Comparison of ENCODE assay signal across 8 cellular contexts in genomic region chr1:204398197-204399125, GRCh38. TPM values are rescaled to one million over a fixed set of nuclear protein-coding genes. Genes with fewer than 3 reads are reported as not detected.
DNase-seq lines count a peak whose midpoint lies in the region; ATAC-seq and TF ChIP-seq lines count a peak whose summit lies in the region.

No MANE protein-coding gene starts in this region.

- DNase-seq in GF-D8 (lab: John Stamatoyannopoulos, UW) (peak; percentile 36), HFF-Myc (ENCODE audit: extremely low read depth, low read depth) (peak; percentile 76), NCI-H1417 (lab: John Stamatoyannopoulos, UW) (peak; percentile 82 to 96 (median 94)), SK-N-DZ (ENCODE audit: low spot score) (peak; percentile 82), anterior cingulate cortex (lab: John Stamatoyannopoulos, UW) (peak in 35 of 58 donors; percentile 8 to 70 (median 32)), right cardiac atrium (peak in 2 of 3 donors; percentile 42 to 64), sciatic nerve (ENCODE audit: low spot score) (no peak), UCSD-AML1 (lab: John Stamatoyannopoulos, UW; ENCODE audit: unreplicated experiment) (no peak)

- H3K27ac ChIP-seq in right cardiac atrium (ENCODE audit: low read length): no peak overlapping the region

- intact Hi-C loops in right cardiac atrium (cut with DNase I): no loop called here
- intact Hi-C loops in sciatic nerve (cut with DNase I): loop anchor here (1.0 kb wide), 1 partner anchor 29 kb away; no protein-coding TSS in a partner anchor

- H3K4me3 ChIP-seq in HFF-Myc (replicated peaks; ENCODE audit: low read depth, low read length): no peak overlapping the region
- H3K4me3 ChIP-seq in right cardiac atrium (ENCODE audit: low read length): no peak overlapping the region

- peak; percentile 80 to 82 for ATAC-seq in right cardiac atrium
- peak; percentile 82 for ATAC-seq in sciatic nerve

- no peaks in the 10 kb centered on the region for H3K27me3 ChIP-seq in right cardiac atrium (ENCODE audit: control insufficient read depth, insufficient read depth)

- WGBS in right cardiac atrium: 72% methylated on average over 7 of the region's 7 CpGs

- H3K9me3 ChIP-seq in right cardiac atrium (ENCODE audit: control insufficient read depth, low read length): no peaks in the 10 kb centered on the region

- peak; percentile 77 for TF ChIP-seq CTCF in HFF-Myc (IDR thresholded peaks at IDR 0.05; ENCODE audit: low read depth, low read length, missing control alignments)

- no peaks in the 10 kb centered on the region for H3K4me1 ChIP-seq in right cardiac atrium (ENCODE audit: control insufficient read depth, insufficient read depth, low read length)

RNA-seq across cellular contexts. Expression of gene PPP1R15B, which starts 13.2 kb away (rescaled TPM):
- 38.7 and 40.1 TPM in 2 replicates for polyA plus RNA-seq in SK-N-DZ (2014; cell fraction: cytosol; rRNA removed)
- 12.8 and 17.6 TPM in 2 replicates for polyA plus RNA-seq in SK-N-DZ (2014; cell fraction: nucleus; rRNA removed)
- total RNA-seq in right cardiac atrium: 10 to 100 TPM; 20.0 to 36.3 (median 23.9) TPM
- 14.2 TPM for polyA plus RNA-seq in right cardiac atrium
- 38.7 TPM for total RNA-seq in sciatic nerve

RNA-seq across cellular contexts. Expression of gene PLEKHA6, which starts 38.7 kb away (rescaled TPM):
- 17.1 and 19.1 TPM in 2 replicates for polyA plus RNA-seq in SK-N-DZ (2014; cell fraction: cytosol; rRNA removed)
- polyA plus RNA-seq in SK-N-DZ (2014; cell fraction: nucleus; rRNA removed): 31.2 and 68.2 TPM in 2 replicates
- total RNA-seq in right cardiac atrium (10 to 100 TPM; 17.7 to 55.4 (median 37.7) TPM), sciatic nerve (18.9 TPM)
- polyA plus RNA-seq in right cardiac atrium: 17.7 TPM

Comparison
In these comparisons a context has a peak if more than half of its experiments do, and no peak if none do; other contexts are left out.
1. DNase-seq: peak in GF-D8 (single experiment), HFF-Myc (single experiment), NCI-H1417 (3 of 3), SK-N-DZ (single experiment), anterior cingulate cortex (35 of 58) and right cardiac atrium (2 of 3); none in sciatic nerve (single experiment) and UCSD-AML1 (single experiment).